Comparison of ENCODE assay signal across 12 cellular contexts in the genomic region with DNA sequence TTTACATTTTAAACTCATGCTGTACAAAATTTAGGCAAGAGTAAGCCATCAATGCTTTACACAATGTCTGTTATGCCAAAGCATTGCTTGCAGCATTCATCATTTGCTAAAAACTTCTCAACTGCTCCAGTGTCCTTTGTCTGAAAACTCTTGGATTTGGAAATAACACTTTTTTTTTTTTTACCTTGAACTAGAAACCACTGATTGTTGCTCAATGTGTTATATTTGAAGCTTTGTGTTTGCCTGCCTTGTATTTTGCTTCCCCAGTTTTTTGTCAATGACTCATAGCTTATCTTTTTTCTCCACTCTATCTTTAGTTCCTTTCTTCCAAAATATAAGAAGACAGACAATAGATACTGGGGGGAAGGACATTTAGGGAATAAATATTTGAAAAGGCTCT.
DNase-seq lines count a peak whose midpoint lies in the region; TF ChIP-seq lines count a peak whose summit lies in the region.
"Had no signal": no experiment of that assay in that cellular context is flagged by ENCODE, and none has a peak within 500 bp of the region (broad histone marks: within the 10 kb centered on the region; RNA-seq: fewer than 3 reads in every experiment).

No MANE protein-coding gene starts in this region.

- peak overlapping the region; percentile 50 for H3K27ac ChIP-seq in neutrophil
- H3K27ac ChIP-seq: KMS-11, suprapubic skin had no signal

- H3K9me3 ChIP-seq in neutrophil: peaks cover 5% of the 10 kb centered on the region

- no peak for TF ChIP-seq CTCF in neutrophil (IDR thresholded peaks at IDR 0.05)

- DNase-seq in GF-D8 (lab: John Stamatoyannopoulos, UW): peak; percentile 81
- peak; percentile 89 for DNase-seq in OCI-M1 (lab: John Stamatoyannopoulos, UW)
- DNase-seq in dedifferentiated amniotic fluid mesenchymal stem cell (ENCODE audit: extremely low spot score): peak; percentile 60
- DNase-seq in DMS53 treated with DMSO at 0.1 percent for 48 hours (lab: John Stamatoyannopoulos, UW; ENCODE audit: unreplicated experiment): no peak
- no peak for DNase-seq in activated naive CD4-positive, alpha-beta T cell (lab: John Stamatoyannopoulos, UW)
- DNase-seq in central memory CD4-positive, alpha-beta T cell: no peak
- DNase-seq in NCI-H128 (lab: John Stamatoyannopoulos, UW; ENCODE audit: unreplicated experiment): no peak
- DNase-seq: activated naive CD8-positive, alpha-beta T cell treated with anti-CD3 and anti-CD28 coated beads, Interleukin-2, amount 50 U/mL, for 24 hours; right cardiac atrium had no signal

- peaks cover 12 to 20% of the 10 kb centered on the region in 2 experiments for H3K4me1 ChIP-seq in neutrophil (ENCODE audit: control insufficient read depth in 1 of 2, insufficient read depth in 1 of 2, low read depth in 1 of 2, low read length in 1 of 2)
- H3K4me1 ChIP-seq: suprapubic skin had no signal

- no peaks in the 10 kb centered on the region for H3K36me3 ChIP-seq in neutrophil

- no peaks in the 10 kb centered on the region for H3K27me3 ChIP-seq in neutrophil
- H3K27me3 ChIP-seq: suprapubic skin had no signal

- no peak overlapping the region for H3K4me3 ChIP-seq in neutrophil (ENCODE audit: low read depth in 1 of 2, low read length in 1 of 2)
- H3K4me3 ChIP-seq: suprapubic skin had no signal

Comparison
In these comparisons a context has a peak if more than half of its experiments do, and no peak if none do; other contexts are left out.
1. DNase-seq: peak in GF-D8 (single experiment), OCI-M1 (single experiment) and dedifferentiated amniotic fluid mesenchymal stem cell (single experiment); none in DMS53 treated with DMSO at 0.1 percent for 48 hours (single experiment), activated naive CD4-positive, alpha-beta T cell (0 of 4), central memory CD4-positive, alpha-beta T cell (single experiment) and NCI-H128 (single experiment).